Comparison of ENCODE assay signal across 8 cellular contexts in genomic region chr4:145099653-145100052, GRCh38. TPM values are rescaled to one million over a fixed set of nuclear protein-coding genes. Genes with fewer than 3 reads are reported as not detected.
A peak's percentile ranks its signal among the peaks of the same experiment; 100 is the strongest.
DNase-seq lines count a peak whose midpoint lies in the region; ATAC-seq lines count a peak whose summit lies in the region.

No MANE protein-coding gene starts in this region.

- H3K4me1 ChIP-seq in BLaER1 = peaks cover 58% of the 10 kb centered on the region
- H3K4me1 ChIP-seq in HUES6 (ENCODE audit: control insufficient read depth, insufficient read depth, low read length) = no peaks in the 10 kb centered on the region; the same call in 1 of the 2 replicates
- H3K4me1 ChIP-seq in adipocyte (ENCODE audit: control insufficient read depth, insufficient read depth, low read length) = peaks cover 32% of the 10 kb centered on the region
- peaks cover 14% of the 10 kb centered on the region for H3K4me1 ChIP-seq in mesodermal cell (ENCODE audit: control insufficient read depth, insufficient read depth, low read length, poor library complexity, severe bottlenecking)

- peaks cover under 1% of the 10 kb centered on the region; the same call in 1 of the 2 replicates for H3K9me3 ChIP-seq in BLaER1
- no peaks in the 10 kb centered on the region for H3K9me3 ChIP-seq in HUES6 (ENCODE audit: control insufficient read depth, insufficient read depth, low read depth, low read length)
- H3K9me3 ChIP-seq in adipocyte (ENCODE audit: control insufficient read depth, low read length) = no peaks in the 10 kb centered on the region
- H3K9me3 ChIP-seq in mesodermal cell (ENCODE audit: control insufficient read depth, low read length) = no peaks in the 10 kb centered on the region

- WGBS in mesodermal cell (ENCODE audit: insufficient coverage in 2 of 2), 2 experiments = 85% methylated on average over 2 of the region's 5 CpGs; no CpG with 5 or more reads in 1 of the 2 experiments

- H3K36me3 ChIP-seq in BLaER1 (peaks cover 21% of the 10 kb centered on the region), HUES6 (ENCODE audit: control insufficient read depth, insufficient read depth, low read length) (peaks cover 16% of the 10 kb centered on the region), adipocyte (ENCODE audit: control insufficient read depth, insufficient read depth, low read length, severe bottlenecking) (peaks cover 16% of the 10 kb centered on the region), mesodermal cell (ENCODE audit: control insufficient read depth, insufficient read depth, low read length) (peaks cover 23% of the 10 kb centered on the region)

- H3K9ac ChIP-seq in BLaER1 = peak overlapping the region; percentile 94
- H3K9ac ChIP-seq in HUES6 (ENCODE audit: low read length) = no peak overlapping the region
- peak overlapping the region; percentile 99 for H3K9ac ChIP-seq in adipocyte (ENCODE audit: low read length)

- peak overlapping the region; percentile 89 for H3K4me3 ChIP-seq in BLaER1
- H3K4me3 ChIP-seq in HUES6 (ENCODE audit: low read depth, low read length) = peak overlapping the region; percentile 89
- peak overlapping the region; percentile 99 for H3K4me3 ChIP-seq in adipocyte (ENCODE audit: low read length)
- peak overlapping the region; percentile 92 for H3K4me3 ChIP-seq in mesodermal cell (ENCODE audit: extremely low read depth, insufficient read depth, low read length, poor library complexity, severe bottlenecking)

- ATAC-seq in HG03520 (IDR thresholded peaks at IDR 0.05; ENCODE audit: unreplicated experiment) (no peak), esophagus mucosa (no peak)

- peak; percentile 11 for DNase-seq in adipocyte (ENCODE audit: low read depth)
- no peak for DNase-seq in stimulated activated naive CD4-positive, alpha-beta T cell treated with Interleukin-2 at 50 U/mL for 16 hours (lab: John Stamatoyannopoulos, UW)
- DNase-seq in effector CD8-positive, alpha-beta T cell (lab: John Stamatoyannopoulos, UW) = no peak

- peak overlapping the region; percentile 94 for H3K27ac ChIP-seq in BLaER1
- no peak overlapping the region for H3K27ac ChIP-seq in HUES6 (ENCODE audit: low read depth, low read length)
- H3K27ac ChIP-seq in mesodermal cell (ENCODE audit: low read depth, low read length, severe bottlenecking) = no peak overlapping the region

- H3K27me3 ChIP-seq in BLaER1 (no peaks in the 10 kb centered on the region), HUES6 (ENCODE audit: control insufficient read depth, insufficient read depth, low read length) (no peaks in the 10 kb centered on the region), adipocyte (replicated peaks; ENCODE audit: control insufficient read depth, insufficient read depth, low read length) (no peaks in the 10 kb centered on the region)

- H4K20me1 ChIP-seq in BLaER1 = peaks cover 51% of the 10 kb centered on the region

- H3K4me2 ChIP-seq in BLaER1 = peak overlapping the region; percentile 70

RNA-seq across cellular contexts. Expression of gene ABCE1, which starts 1.5 kb away (rescaled TPM):
- 79.0 TPM for polyA plus RNA-seq in mesodermal cell (2013, experiment 1 of 2)
- polyA plus RNA-seq in mesodermal cell (2013, experiment 2 of 2) = 87.7 TPM
- total RNA-seq in esophagus mucosa = 49.3 TPM

RNA-seq across cellular contexts. Expression of gene ANAPC10, which starts 1.7 kb away (rescaled TPM):
- 34.7 TPM for polyA plus RNA-seq in mesodermal cell (2013, experiment 1 of 2)
- 35.4 TPM for polyA plus RNA-seq in mesodermal cell (2013, experiment 2 of 2)
- total RNA-seq in esophagus mucosa = 13.5 TPM
